In genomic region chr17:2609091-2609490, GRCh38 we compare ENCODE assay signal across 12 cellular contexts. TPM values are rescaled to one million over a fixed set of nuclear protein-coding genes. Genes with fewer than 3 reads are reported as not detected.
DNase-seq lines count a peak whose midpoint lies in the region; ATAC-seq, FAIRE-seq and TF ChIP-seq lines count a peak whose summit lies in the region.
"Had no signal": no experiment of that assay in that cellular context is flagged by ENCODE, and none has a peak within 500 bp of the region (broad histone marks: within the 10 kb centered on the region; RNA-seq: fewer than 3 reads in every experiment).

No MANE protein-coding gene starts in this region.

- no peak for ATAC-seq in naive thymus-derived CD4-positive, alpha-beta T cell
- ATAC-seq in activated CD4-positive, CD25-positive, alpha-beta regulatory T cell treated with anti-CD3 and anti-CD28 coated beads, Interleukin-2, amount 50 U/mL, for 24 hours = no peak
- ATAC-seq in left ventricle myocardium superior = no peak

- CTCF ChIA-PET in naive thymus-derived CD4-positive, alpha-beta T cell (lab: Charles Lee) = interaction anchor here (0.5 kb wide), 1 partner anchor 38 kb away, joined by 3 read pairs; no protein-coding TSS in a partner anchor

- H3K9me3 ChIP-seq in astrocyte (ENCODE audit: insufficient read depth, low read depth, low read length) (no peaks in the 10 kb centered on the region), skeletal muscle tissue (ENCODE audit: control insufficient read depth in 3 of 3, low read length in 3 of 3) (no peaks in the 10 kb centered on the region)
- H3K9me3 ChIP-seq in naive thymus-derived CD4-positive, alpha-beta T cell (ENCODE audit: control insufficient read depth in 2 of 3, low read length in 3 of 3) = no peaks in the 10 kb centered on the region

- FAIRE-seq in astrocyte (lab: Jason Lieb, UNC) = no peak
- FAIRE-seq: HTR-8/SVneo had no signal

- H3K4me3 ChIP-seq in astrocyte (ENCODE audit: insufficient read depth, low read depth, low read length) = no peak overlapping the region
- no peak overlapping the region for H3K4me3 ChIP-seq in naive thymus-derived CD4-positive, alpha-beta T cell (ENCODE audit: low read length)
- H3K4me3 ChIP-seq in skeletal muscle tissue (ENCODE audit: low read length in 3 of 3) = no peak overlapping the region

- H3K4me1 ChIP-seq in astrocyte (ENCODE audit: insufficient read depth, low read length) (peaks cover 4% of the 10 kb centered on the region), skeletal muscle tissue (ENCODE audit: control insufficient read depth in 3 of 3, insufficient read depth in 3 of 3, low read length in 3 of 3) (peaks cover 16 to 30% (median 22%) of the 10 kb centered on the region in 3 donors)
- H3K4me1 ChIP-seq in naive thymus-derived CD4-positive, alpha-beta T cell (ENCODE audit: control insufficient read depth in 2 of 2, insufficient read depth in 2 of 2, low read length in 2 of 2) = peaks cover 25% of the 10 kb centered on the region in 2 donors

- no peak overlapping the region for H2AFZ ChIP-seq in astrocyte (ENCODE audit: low read depth, low read length)

- intact Hi-C loops in naive thymus-derived CD4-positive, alpha-beta T cell (cut with micrococcal nuclease) = no loop called here
- intact Hi-C loops in left ventricle myocardium superior (cut with micrococcal nuclease) = no loop called here

- POLR2A ChIA-PET in naive thymus-derived CD4-positive, alpha-beta T cell (lab: Charles Lee) = interaction anchor here (0.6 to 1.4 kb wide), 2 partner anchors 15 to 1624 kb away, joined by 3 to 4 read pairs; no protein-coding TSS in a partner anchor

- H3K4me1 Mint-ChIP-seq in IgD-negative memory B cell (peaks cover 38 to 40% (median 40%) of the 10 kb centered on the region in 3 donors), astrocyte (ENCODE audit: low read depth, unreplicated experiment) (peaks cover 10% of the 10 kb centered on the region)
- H3K4me1 Mint-ChIP-seq in naive thymus-derived CD4-positive, alpha-beta T cell = peaks cover 39 to 85% (median 56%) of the 10 kb centered on the region in 7 donors

- H3K9me3 Mint-ChIP-seq in IgD-negative memory B cell (no peaks in the 10 kb centered on the region), astrocyte (ENCODE audit: unreplicated experiment) (no peaks in the 10 kb centered on the region)
- H3K9me3 Mint-ChIP-seq in naive thymus-derived CD4-positive, alpha-beta T cell = peaks cover 0 to 1% (median 0%) of the 10 kb centered on the region in 11 donors

- H3K9ac ChIP-seq in astrocyte (ENCODE audit: low read length) (no peak overlapping the region), skeletal muscle tissue (ENCODE audit: low read depth in 1 of 3, low read length in 3 of 3) (no peak overlapping the region)

- H3K36me3 ChIP-seq in astrocyte (ENCODE audit: insufficient read depth, low read length) (peaks cover 5% of the 10 kb centered on the region), skeletal muscle tissue (ENCODE audit: control insufficient read depth in 3 of 3, insufficient read depth in 3 of 3, low read length in 3 of 3) (no peaks in the 10 kb centered on the region)
- H3K36me3 ChIP-seq in naive thymus-derived CD4-positive, alpha-beta T cell (ENCODE audit: control insufficient read depth in 2 of 3, insufficient read depth in 3 of 3, low read length in 3 of 3) = peaks cover 0 to 6% (median 0%) of the 10 kb centered on the region in 3 experiments

- peaks cover 100% of the 10 kb centered on the region for H3K79me2 ChIP-seq in astrocyte (ENCODE audit: insufficient read depth, low read length)

- DNase-seq in astrocyte (ENCODE audit: low read depth) (no peak), left ventricle myocardium superior (no peak)
- DNase-seq in naive thymus-derived CD4-positive, alpha-beta T cell = no peak
- no peak for DNase-seq in activated CD4-positive, CD25-positive, alpha-beta regulatory T cell (lab: John Stamatoyannopoulos, UW)
- DNase-seq: Calu3, HCEC 1CT, NCI-H187 had no signal

- H3K27me3 Mint-ChIP-seq in IgD-negative memory B cell = no peaks in the 10 kb centered on the region
- H3K27me3 Mint-ChIP-seq in astrocyte (ENCODE audit: low read depth, unreplicated experiment) = no peaks in the 10 kb centered on the region
- no peaks in the 10 kb centered on the region for H3K27me3 Mint-ChIP-seq in naive thymus-derived CD4-positive, alpha-beta T cell

- H3K4me3 Mint-ChIP-seq in IgD-negative memory B cell (peak overlapping the region in 2 of 4 donors; percentile 17 to 74), astrocyte (ENCODE audit: unreplicated experiment) (no peak overlapping the region)
- H3K4me3 Mint-ChIP-seq in naive thymus-derived CD4-positive, alpha-beta T cell = peak overlapping the region in 5 of 10 donors; percentile 14 to 54 (median 30)

- H3K27ac Mint-ChIP-seq in IgD-negative memory B cell (peak overlapping the region; percentile 9 to 39 (median 16)), astrocyte (ENCODE audit: unreplicated experiment) (peak overlapping the region; percentile 63)
- H3K27ac Mint-ChIP-seq in naive thymus-derived CD4-positive, alpha-beta T cell = peak overlapping the region in 5 of 9 donors; percentile 20 to 71 (median 48)

- H3K36me3 Mint-ChIP-seq in IgD-negative memory B cell (peaks cover 2% of the 10 kb centered on the region), astrocyte (ENCODE audit: low read depth, unreplicated experiment) (peaks cover 3% of the 10 kb centered on the region)
- H3K36me3 Mint-ChIP-seq in naive thymus-derived CD4-positive, alpha-beta T cell = peaks cover 0 to 14% (median 5%) of the 10 kb centered on the region in 5 donors

- H4K20me1 ChIP-seq in astrocyte (ENCODE audit: insufficient read depth, low read length) = peaks cover 97% of the 10 kb centered on the region

- no peak for TF ChIP-seq CTCF in astrocyte (IDR thresholded peaks at IDR 0.05; ENCODE audit: insufficient read depth, low read depth, low read length)

- H3K27me3 ChIP-seq in astrocyte (ENCODE audit: insufficient read depth, low read length) (no peaks in the 10 kb centered on the region), skeletal muscle tissue (ENCODE audit: control insufficient read depth in 3 of 3, insufficient read depth in 3 of 3, low read length in 3 of 3) (no peaks in the 10 kb centered on the region)
- H3K27me3 ChIP-seq in naive thymus-derived CD4-positive, alpha-beta T cell (ENCODE audit: control insufficient read depth in 2 of 2, insufficient read depth in 2 of 2, low read length in 2 of 2) = no peaks in the 10 kb centered on the region

- no peak overlapping the region for H3K4me2 ChIP-seq in astrocyte (ENCODE audit: low read length)

- H3K27ac ChIP-seq in astrocyte (ENCODE audit: low read depth, low read length) = no peak overlapping the region
- H3K27ac ChIP-seq in naive thymus-derived CD4-positive, alpha-beta T cell (ENCODE audit: low read depth, low read length) = no peak overlapping the region
- H3K27ac ChIP-seq in skeletal muscle tissue (ENCODE audit: low read depth, low read length) = peak overlapping the region; percentile 12
- H3K27ac ChIP-seq: HL-60 had no signal

RNA-seq across cellular contexts. Expression of gene PAFAH1B1, which starts 15.6 kb away (rescaled TPM):
- 17.8 TPM for polyA plus RNA-seq in IgD-negative memory B cell
- total RNA-seq in astrocyte (195 and 204 TPM in 2 replicates), skeletal muscle tissue (96.6 TPM), left ventricle myocardium superior (107 TPM)
- 100 to 1,000 TPM; 112 to 156 (median 140) TPM for total RNA-seq in naive thymus-derived CD4-positive, alpha-beta T cell
- polyA plus RNA-seq in naive thymus-derived CD4-positive, alpha-beta T cell = 10 to 100 TPM; 15.8 to 16.8 TPM
